Comparison of ENCODE assay signal across 1 cellular context in the genomic region with DNA sequence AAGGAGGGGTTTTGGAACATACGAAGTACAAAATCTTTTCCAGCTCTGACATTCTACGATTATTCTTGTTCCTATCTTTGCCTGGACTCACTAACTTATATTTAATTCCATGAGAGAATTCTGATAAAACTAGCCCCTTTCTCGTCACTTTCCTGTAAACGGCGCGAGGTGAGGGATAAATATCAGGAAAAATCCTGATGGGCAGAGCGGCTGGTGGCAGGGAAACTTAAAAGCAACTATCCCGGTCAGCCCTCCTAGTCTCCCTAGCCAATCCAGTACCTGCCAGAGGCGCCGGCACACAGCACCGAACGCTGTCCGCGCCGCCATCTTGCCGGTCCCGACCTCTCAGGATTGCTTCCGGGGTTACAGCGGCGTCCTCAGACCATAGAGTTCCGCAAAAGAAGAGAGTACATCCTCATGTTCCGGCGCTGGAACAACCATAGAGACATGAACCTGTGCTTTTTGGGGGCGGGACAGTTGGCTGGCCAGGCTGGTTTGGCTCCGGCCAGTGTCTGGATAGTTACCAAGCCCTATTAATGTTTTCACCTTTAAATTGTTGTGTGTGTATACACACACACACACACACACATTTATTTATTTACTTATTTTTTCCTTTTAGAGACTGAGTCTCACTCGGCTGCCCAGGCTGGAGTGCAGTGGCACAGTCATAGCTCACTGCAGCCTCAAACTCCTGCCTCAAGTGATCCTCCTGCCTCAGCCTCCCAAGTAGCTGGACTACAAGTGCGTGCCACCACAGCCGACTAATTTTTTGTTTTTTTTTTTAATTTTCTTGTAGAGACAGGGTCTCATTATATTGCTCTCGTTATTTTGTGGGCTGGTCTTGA.
A peak's percentile ranks its signal among the peaks of the same experiment; 100 is the strongest.
TF ChIP-seq lines count a peak whose summit lies in the region.

A gene (minus strand): TSS at position 339 of the 845 bp plus-strand sequence. CDS start 12 bp downstream, at position 327.

TF ChIP-seq in HepG2, 621 proteins besides CTCF, POLR2A, EP300 and RAD21 (continued from another document):
- TF ChIP-seq RFXAP (CRISPR knock-in tag; IDR thresholded peaks at IDR 0.05; ENCODE audit: borderline replicate concordance) (peak; percentile 86; the same call in 1 of the 2 replicates), FOXJ3 (CRISPR knock-in tag; IDR thresholded peaks at IDR 0.05; ENCODE audit: borderline replicate concordance) (no peak), CBX1 (IDR thresholded peaks at IDR 0.05; ENCODE audit: low read depth) (peak; percentile 65), CENPT (CRISPR knock-in tag; IDR thresholded peaks at IDR 0.05; ENCODE audit: low read depth) (no peak), HES4 (CRISPR knock-in tag; IDR thresholded peaks at IDR 0.05; ENCODE audit: borderline replicate concordance) (no peak), ZNF232 (CRISPR knock-in tag; IDR thresholded peaks at IDR 0.05; ENCODE audit: borderline replicate concordance) (peak; percentile 64; the same call in 1 of the 2 replicates), FOXP1 (IDR thresholded peaks at IDR 0.05) (no peak), FOXP1 (CRISPR knock-in tag; IDR thresholded peaks at IDR 0.05) (0 out of 2 replicates have a peak, but pooled peaks have one; percentile 23), HDAC2 (CRISPR knock-in tag; IDR thresholded peaks at IDR 0.05) (peak; percentile 82)
- TF ChIP-seq, protein P1, sequence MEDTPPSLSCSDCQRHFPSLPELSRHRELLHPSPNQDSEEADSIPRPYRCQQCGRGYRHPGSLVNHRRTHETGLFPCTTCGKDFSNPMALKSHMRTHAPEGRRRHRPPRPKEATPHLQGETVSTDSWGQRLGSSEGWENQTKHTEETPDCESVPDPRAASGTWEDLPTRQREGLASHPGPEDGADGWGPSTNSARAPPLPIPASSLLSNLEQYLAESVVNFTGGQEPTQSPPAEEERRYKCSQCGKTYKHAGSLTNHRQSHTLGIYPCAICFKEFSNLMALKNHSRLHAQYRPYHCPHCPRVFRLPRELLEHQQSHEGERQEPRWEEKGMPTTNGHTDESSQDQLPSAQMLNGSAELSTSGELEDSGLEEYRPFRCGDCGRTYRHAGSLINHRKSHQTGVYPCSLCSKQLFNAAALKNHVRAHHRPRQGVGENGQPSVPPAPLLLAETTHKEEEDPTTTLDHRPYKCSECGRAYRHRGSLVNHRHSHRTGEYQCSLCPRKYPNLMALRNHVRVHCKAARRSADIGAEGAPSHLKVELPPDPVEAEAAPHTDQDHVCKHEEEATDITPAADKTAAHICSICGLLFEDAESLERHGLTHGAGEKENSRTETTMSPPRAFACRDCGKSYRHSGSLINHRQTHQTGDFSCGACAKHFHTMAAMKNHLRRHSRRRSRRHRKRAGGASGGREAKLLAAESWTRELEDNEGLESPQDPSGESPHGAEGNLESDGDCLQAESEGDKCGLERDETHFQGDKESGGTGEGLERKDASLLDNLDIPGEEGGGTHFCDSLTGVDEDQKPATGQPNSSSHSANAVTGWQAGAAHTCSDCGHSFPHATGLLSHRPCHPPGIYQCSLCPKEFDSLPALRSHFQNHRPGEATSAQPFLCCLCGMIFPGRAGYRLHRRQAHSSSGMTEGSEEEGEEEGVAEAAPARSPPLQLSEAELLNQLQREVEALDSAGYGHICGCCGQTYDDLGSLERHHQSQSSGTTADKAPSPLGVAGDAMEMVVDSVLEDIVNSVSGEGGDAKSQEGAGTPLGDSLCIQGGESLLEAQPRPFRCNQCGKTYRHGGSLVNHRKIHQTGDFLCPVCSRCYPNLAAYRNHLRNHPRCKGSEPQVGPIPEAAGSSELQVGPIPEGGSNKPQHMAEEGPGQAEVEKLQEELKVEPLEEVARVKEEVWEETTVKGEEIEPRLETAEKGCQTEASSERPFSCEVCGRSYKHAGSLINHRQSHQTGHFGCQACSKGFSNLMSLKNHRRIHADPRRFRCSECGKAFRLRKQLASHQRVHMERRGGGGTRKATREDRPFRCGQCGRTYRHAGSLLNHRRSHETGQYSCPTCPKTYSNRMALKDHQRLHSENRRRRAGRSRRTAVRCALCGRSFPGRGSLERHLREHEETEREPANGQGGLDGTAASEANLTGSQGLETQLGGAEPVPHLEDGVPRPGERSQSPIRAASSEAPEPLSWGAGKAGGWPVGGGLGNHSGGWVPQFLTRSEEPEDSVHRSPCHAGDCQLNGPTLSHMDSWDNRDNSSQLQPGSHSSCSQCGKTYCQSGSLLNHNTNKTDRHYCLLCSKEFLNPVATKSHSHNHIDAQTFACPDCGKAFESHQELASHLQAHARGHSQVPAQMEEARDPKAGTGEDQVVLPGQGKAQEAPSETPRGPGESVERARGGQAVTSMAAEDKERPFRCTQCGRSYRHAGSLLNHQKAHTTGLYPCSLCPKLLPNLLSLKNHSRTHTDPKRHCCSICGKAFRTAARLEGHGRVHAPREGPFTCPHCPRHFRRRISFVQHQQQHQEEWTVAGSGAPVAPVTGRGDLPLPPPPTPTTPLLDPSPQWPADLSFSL (CRISPR knock-in tag; IDR thresholded peaks at IDR 0.05): no peak; the same call in 1 of the 2 replicates
